In the genomic region with DNA sequence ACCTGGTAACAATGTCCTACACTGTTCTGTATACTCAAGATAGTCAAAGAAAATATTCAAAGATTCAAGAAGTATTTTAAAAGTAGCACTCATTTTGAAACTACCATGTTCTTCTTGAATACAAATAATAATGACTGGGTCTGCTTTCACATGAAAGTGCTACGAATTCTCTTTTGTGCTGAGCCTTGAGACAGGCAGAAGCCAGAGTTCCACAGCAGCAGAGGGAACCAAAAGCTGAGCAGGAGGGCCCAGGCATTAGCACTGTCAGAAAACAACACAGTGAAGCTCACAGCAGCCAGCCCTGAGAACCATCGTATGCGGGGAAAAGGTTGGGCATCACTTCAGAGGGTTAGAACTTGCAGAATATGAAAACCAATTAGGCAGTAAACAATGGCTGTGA, we compare ENCODE assay signal across 20 cellular contexts. TPM values are rescaled to one million over a fixed set of nuclear protein-coding genes. Genes with fewer than 3 reads are reported as not detected.
DNase-seq lines count a peak whose midpoint lies in the region; ATAC-seq, FAIRE-seq and TF ChIP-seq lines count a peak whose summit lies in the region.
"Had no signal": no experiment of that assay in that cellular context is flagged by ENCODE, and none has a peak within 500 bp of the region (broad histone marks: within the 10 kb centered on the region; RNA-seq: fewer than 3 reads in every experiment).

No MANE protein-coding gene starts in this region.

- SMC1A ChIA-PET in GM12878 (lab: Charles Lee; ENCODE audit: uncharacterized antibody, unreplicated experiment), result no interaction called here

- no peaks in the 10 kb centered on the region for H3K36me3 ChIP-seq in GM12878 (ENCODE audit: control insufficient read depth in 2 of 2, insufficient read depth in 2 of 2, low read length in 1 of 2)
- H3K36me3 ChIP-seq in pancreas, result no peaks in the 10 kb centered on the region
- H3K36me3 ChIP-seq in spleen, result peaks cover 0 to 97% (median 35%) of the 10 kb centered on the region in 6 donors

- no peak for DNase-seq in GM12878 (ENCODE audit: low read depth, low spot score)
- no peak for DNase-seq in pancreas
- no peak for DNase-seq in spleen
- no peak for DNase-seq in stimulated activated naive CD4-positive, alpha-beta T cell treated with Interleukin-2 at 50 U/mL for 16 hours (lab: John Stamatoyannopoulos, UW)
- DNase-seq in hippocampal formation (lab: John Stamatoyannopoulos, UW), result no peak
- DNase-seq: DMS53, EL, GF-D8, NCI-H1105, NCI-H146, NCI-H2029 treated with DMSO at 0.1 percent for 48 hours, NCI-H2171, NCI-H345, NCI-H524 treated with DMSO at 0.1 percent for 48 hours, NCI-H82, Peyer's patch, SJCRH30 had no signal

- WGBS in GM12878 (ENCODE audit: insufficient coverage, insufficient replicate concordance, low lambda C conversion rate, missing lambda C conversion rate), result 3% methylated on average over 3 of the region's 3 CpGs
- 39 to 48% methylated on average over 3 of the region's 3 CpGs for WGBS in pancreas, 2 donors
- 72 to 93% (median 86%) methylated on average over 3 of the region's 3 CpGs for WGBS in spleen, 5 donors

- H3K27ac ChIP-seq in GM12878 (ENCODE audit: control insufficient read depth, insufficient read depth), result no peak overlapping the region
- H3K27ac ChIP-seq in pancreas, result no peak overlapping the region
- no peak overlapping the region for H3K27ac ChIP-seq in spleen
- H3K27ac ChIP-seq: A549, Peyer's patch, SJCRH30 had no signal

- H2AFZ ChIP-seq in GM12878 (ENCODE audit: control insufficient read depth, low read depth, low read length), result no peak overlapping the region

- no peak for TF ChIP-seq CTCF in GM12878 (IDR thresholded peaks at IDR 0.05 in 2 of 3, conservative IDR thresholded peaks at IDR 0.05 in 1 of 3; ENCODE audit: control insufficient read depth in 2 of 3, extremely low read depth in 1 of 3, insufficient read depth in 1 of 3, low read depth in 3 of 3, low read length in 3 of 3)
- TF ChIP-seq CTCF in pancreas (IDR thresholded peaks at IDR 0.05), result no peak
- TF ChIP-seq CTCF in spleen (IDR thresholded peaks at IDR 0.05 in 8 of 11, conservative IDR thresholded peaks at IDR 0.05 in 3 of 11), result no peak

- intact Hi-C loops in GM12878 (cut with micrococcal nuclease; ENCODE audit: unreplicated experiment) (no loop called here), pancreas (cut with DNase I) (no loop called here), spleen (cut with DNase I; ENCODE audit: low total_unique reads) (no loop called here)

- POLR2A ChIA-PET in GM12878 (lab: Charles Lee), result no interaction called here

- H3K9me3 ChIP-seq in GM12878 (replicated peaks; ENCODE audit: control insufficient read depth, insufficient read depth, low read length) (no peaks in the 10 kb centered on the region), pancreas (no peaks in the 10 kb centered on the region), spleen (no peaks in the 10 kb centered on the region)
- H3K9me3 ChIP-seq: A549, Peyer's patch, SJCRH30 had no signal

- TF ChIP-seq RAD21 in GM12878 (IDR thresholded peaks at IDR 0.05; ENCODE audit: insufficient read depth, low read depth, low read length), result no peak

- no peak overlapping the region for H3K4me3 ChIP-seq in GM12878
- no peak overlapping the region for H3K4me3 ChIP-seq in pancreas
- H3K4me3 ChIP-seq in spleen, result no peak overlapping the region
- H3K4me3 ChIP-seq: A549, Peyer's patch, SJCRH30 had no signal

- no peak for TF ChIP-seq POLR2A in GM12878 (IDR thresholded peaks at IDR 0.05; ENCODE audit: low read depth, low read length)
- TF ChIP-seq POLR2A in spleen (IDR thresholded peaks at IDR 0.05), result no peak

- RAD21 ChIA-PET in GM12878 (lab: Charles Lee; ENCODE audit: unreplicated experiment), result no interaction called here

- H3K4me1 ChIP-seq in GM12878 (ENCODE audit: control insufficient read depth, insufficient read depth, low read length), result no peaks in the 10 kb centered on the region
- H3K4me1 ChIP-seq in pancreas, result peaks cover 12 to 14% (median 13%) of the 10 kb centered on the region in 3 donors
- peaks cover 0 to 5% (median 0%) of the 10 kb centered on the region in 6 donors for H3K4me1 ChIP-seq in spleen
- H3K4me1 ChIP-seq: SJCRH30 had no signal

- in situ Hi-C loops in GM12878 (cut with MboI), result no loop called here

- no peaks in the 10 kb centered on the region for H3K79me2 ChIP-seq in GM12878 (ENCODE audit: control insufficient read depth, insufficient read depth, low read length)

- 0 out of 2 replicates have a peak, but pooled peaks cover 2% of the 10 kb centered on the region for H4K20me1 ChIP-seq in GM12878 (ENCODE audit: control insufficient read depth, insufficient read depth)

- BruUV-seq in GM12878 (replicated peaks; lab: Mats Ljungman, UMichigan), result no TSS peak

- no peak for TF ChIP-seq EP300 in GM12878 (IDR thresholded peaks at IDR 0.05; ENCODE audit: borderline replicate concordance in 1 of 2, control insufficient read depth in 1 of 2, low read depth in 2 of 2, low read length in 2 of 2)

- CTCF ChIA-PET in GM12878 (lab: Yijun Ruan, JAX), result no interaction called here

- ATAC-seq in GM18867 (IDR thresholded peaks at IDR 0.05; ENCODE audit: unreplicated experiment) (peak; percentile 59), HG02884 (IDR thresholded peaks at IDR 0.05; ENCODE audit: unreplicated experiment) (peak; percentile 49), GM12878 (peak; percentile 34; the same call in 2 of the 3 replicates), pancreas (peak; percentile 22 to 55 (median 37))
- ATAC-seq: A549 had no signal

- no peak overlapping the region for H3K9ac ChIP-seq in GM12878 (ENCODE audit: control insufficient read depth, insufficient read depth, low read length)

- no peaks in the 10 kb centered on the region for H3K27me3 ChIP-seq in GM12878 (replicated peaks in 1 of 2; ENCODE audit: control insufficient read depth in 2 of 2, insufficient read depth in 2 of 2, low read length in 1 of 2)
- no peaks in the 10 kb centered on the region for H3K27me3 ChIP-seq in pancreas
- no peaks in the 10 kb centered on the region for H3K27me3 ChIP-seq in spleen (replicated peaks in 1 of 7)
- H3K27me3 ChIP-seq: Peyer's patch, SJCRH30 had no signal

- FAIRE-seq in GM12878 (lab: Jason Lieb, UNC) (no peak), pancreas (lab: Jason Lieb, UNC) (no peak)
- FAIRE-seq: A549 had no signal

- H3K4me2 ChIP-seq in GM12878 (ENCODE audit: control insufficient read depth, insufficient read depth), result no peak overlapping the region
- H3K4me2 ChIP-seq: A549 had no signal

TF ChIP-seq in GM12878, 131 proteins besides CTCF, POLR2A, EP300 and RAD21 (continues in another document):
- TF ChIP-seq BHLHE40 (IDR thresholded peaks at IDR 0.05; ENCODE audit: borderline replicate concordance in 1 of 2, low read depth in 2 of 2, low read length in 1 of 2) (no peak), ZNF217 (IDR thresholded peaks at IDR 0.05) (no peak), ZSCAN29 (IDR thresholded peaks at IDR 0.05) (no peak)

RNA-seq across cellular contexts. Expression of a gene that starts 38.9 kb away (rescaled TPM):
- not detected in 2 replicates for total RNA-seq in GM12878 (2013; cell fraction: nucleolus; rRNA removed)
- total RNA-seq in GM12878 (2014; rRNA removed), result 0.11 and 0.16 TPM in 2 replicates
- 0.32 and 0.45 TPM in 2 replicates for total RNA-seq in GM12878 (2014; rRNA removed; fragmentation: Illumina TruSeq; extraction: Trizol)
- 0.33 and 0.37 TPM in 2 replicates for total RNA-seq in GM12878 (2021)
- 1.0 TPM for polyA plus RNA-seq in GM12878 (2011; ENCODE audit: low read depth)
- polyA plus RNA-seq in GM12878 (2011; rRNA removed), result 0.12 and 0.14 TPM in 2 replicates
- polyA plus RNA-seq in GM12878 (2011; cell fraction: cytosol; rRNA removed), result 0.04 and 0.12 TPM in 2 replicates
- 0.13 and 0.18 TPM in 2 replicates for polyA plus RNA-seq in GM12878 (2011; cell fraction: nucleus; rRNA removed)
- polyA plus RNA-seq in GM12878 (2012), result 1.1 and 1.2 TPM in 2 replicates
- polyA plus RNA-seq in GM12878 (2014; fragmentation: Illumina TruSeq; extraction: Trizol), result 0.28 and 0.36 TPM in 2 replicates
- polyA plus RNA-seq in GM12878 (2014; fragmentation: Nextera tagmentation; extraction: Ambion mirVana), result under 1 TPM; 0.31 to 0.37 TPM
- polyA plus RNA-seq in GM12878 (2014; rRNA removed), result 0.10 and 0.25 TPM in 2 replicates
- polyA plus RNA-seq in GM12878 (2016; fragmentation: Nextera tagmentation; extraction: Ambion mirVana), result under 1 TPM; 0.28 to 0.48 TPM
- polyA minus RNA-seq in GM12878 (2011; rRNA and poly(A)+ RNA removed), result 0.26 and 0.37 TPM in 2 replicates
- polyA minus RNA-seq in GM12878 (2011; cell fraction: cytosol; rRNA and poly(A)+ RNA removed), result not detected in 2 replicates
- not detected in 2 replicates for polyA minus RNA-seq in GM12878 (2011; cell fraction: nucleus; rRNA and poly(A)+ RNA removed)
- 10 to 100 TPM in 1 of 6 donors, 1 to 10 TPM in 5; 6.3 to 11.4 (median 8.2) TPM for total RNA-seq in pancreas
- polyA plus RNA-seq in pancreas, result 1 to 10 TPM; 3.9 to 8.9 TPM
- 10 to 100 TPM; 10.6 to 19.9 (median 13.4) TPM for total RNA-seq in spleen
- polyA plus RNA-seq in spleen, result 1 to 10 TPM; 4.6 to 9.1 (median 5.9) TPM

RNA-seq across cellular contexts. Expression of a gene that starts 39.3 kb away (rescaled TPM):
- total RNA-seq in GM12878 (2013; cell fraction: nucleolus; rRNA removed), result 0.22 and 0.52 TPM in 2 replicates
- total RNA-seq in GM12878 (2014; rRNA removed), result 1.3 TPM in 2 replicates
- 1.2 and 2.5 TPM in 2 replicates for total RNA-seq in GM12878 (2014; rRNA removed; fragmentation: Illumina TruSeq; extraction: Trizol)
- 1.6 and 2.4 TPM in 2 replicates for total RNA-seq in GM12878 (2021)
- polyA plus RNA-seq in GM12878 (2011; ENCODE audit: low read depth), result 5.2 TPM
- 2.3 and 3.1 TPM in 2 replicates for polyA plus RNA-seq in GM12878 (2011; rRNA removed)
- polyA plus RNA-seq in GM12878 (2011; cell fraction: cytosol; rRNA removed), result 2.9 TPM in 2 replicates
- 1.8 and 1.9 TPM in 2 replicates for polyA plus RNA-seq in GM12878 (2011; cell fraction: nucleus; rRNA removed)
- polyA plus RNA-seq in GM12878 (2012), result 6.8 and 7.7 TPM in 2 replicates
- 3.1 and 5.7 TPM in 2 replicates for polyA plus RNA-seq in GM12878 (2014; fragmentation: Illumina TruSeq; extraction: Trizol)
- polyA plus RNA-seq in GM12878 (2014; fragmentation: Nextera tagmentation; extraction: Ambion mirVana), result 1 to 10 TPM; 3.8 to 3.9 TPM
- polyA plus RNA-seq in GM12878 (2014; rRNA removed), result 1.7 and 1.8 TPM in 2 replicates
- polyA plus RNA-seq in GM12878 (2016; fragmentation: Nextera tagmentation; extraction: Ambion mirVana), result 1 to 10 TPM; 5.8 to 6.8 TPM
- 1.1 and 3.5 TPM in 2 replicates for polyA minus RNA-seq in GM12878 (2011; rRNA and poly(A)+ RNA removed)
- 3.1 and 3.3 TPM in 2 replicates for polyA minus RNA-seq in GM12878 (2011; cell fraction: cytosol; rRNA and poly(A)+ RNA removed)
- 0.85 and 0.86 TPM in 2 replicates for polyA minus RNA-seq in GM12878 (2011; cell fraction: nucleus; rRNA and poly(A)+ RNA removed)
- total RNA-seq in pancreas, result 10 to 100 TPM; 15.3 to 29.9 (median 21.1) TPM
- polyA plus RNA-seq in pancreas, result 10 to 100 TPM; 10.5 to 12.9 TPM
- 10 to 100 TPM; 19.4 to 36.8 (median 26.6) TPM for total RNA-seq in spleen
- 10 to 100 TPM; 23.2 to 40.5 (median 28.8) TPM for polyA plus RNA-seq in spleen

Comparison
In these comparisons a context has a peak if more than half of its experiments do, and no peak if none do; other contexts are left out.
1. RNA of a gene that starts 38.9 kb away (total RNA-seq): 10.6 to 19.9 TPM in spleen and 6.3 to 11.4 TPM in pancreas; 0.11 to 0.45 TPM in GM12878; every median in the first group is over 4 times any median in the second.
2. RNA of a gene that starts 39.3 kb away (total RNA-seq): 19.4 to 36.8 TPM in spleen and 15.3 to 29.9 TPM in pancreas; 0.22 to 2.5 TPM in GM12878; every median in the first group is over 4 times any median in the second.
3. Peak in every context shown above with its lines, with median percentiles within 50 percentile points of each other: ATAC-seq.